ENCODE assay signal across 9 cellular contexts in the genomic region with DNA sequence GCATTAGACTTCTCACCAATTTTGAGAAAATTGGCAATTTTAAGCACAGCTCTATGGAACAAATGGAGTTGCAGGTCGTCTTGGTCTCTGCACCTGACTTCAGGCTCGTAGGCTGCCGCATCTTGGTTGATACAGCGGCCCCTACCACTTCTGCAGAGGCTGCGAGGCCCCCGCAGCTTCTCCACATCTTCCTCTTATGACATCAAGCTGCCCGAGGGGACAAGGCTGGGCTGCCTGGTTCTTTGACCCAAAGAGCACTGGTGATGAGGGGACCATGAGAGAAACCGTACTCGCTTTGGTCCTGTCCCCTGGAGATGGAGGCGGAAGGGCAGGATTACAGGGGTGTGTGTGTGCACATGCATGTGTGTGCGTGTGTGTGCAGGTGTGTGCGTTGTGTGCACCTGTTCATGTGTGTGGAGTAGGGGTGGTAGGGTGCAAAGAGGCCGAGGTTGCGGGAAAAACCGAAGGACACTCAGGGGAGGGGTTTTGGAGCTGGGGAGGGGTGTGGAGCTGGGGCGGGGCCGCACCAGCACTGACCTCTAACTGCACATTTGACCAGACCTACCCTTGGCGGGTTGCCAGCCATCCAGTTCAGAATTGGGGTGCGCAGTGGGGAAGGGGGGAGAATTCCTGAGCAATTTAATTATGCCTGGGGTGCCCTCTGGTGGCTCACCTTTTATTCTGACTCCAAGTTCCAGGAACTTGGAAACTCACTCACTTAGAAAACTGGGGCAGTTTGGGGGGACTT.
A peak's percentile ranks its signal among the peaks of the same experiment; 100 is the strongest.
DNase-seq lines count a peak whose midpoint lies in the region; ATAC-seq and TF ChIP-seq lines count a peak whose summit lies in the region.
"Had no signal": no experiment of that assay in that cellular context is flagged by ENCODE, and none has a peak within 500 bp of the region (broad histone marks: within the 10 kb centered on the region; RNA-seq: fewer than 3 reads in every experiment).

No MANE protein-coding gene starts in this region.

- H3K9me2 ChIP-seq in DOHH2 (replicated peaks; ENCODE audit: control insufficient read depth, low read length) (no peaks in the 10 kb centered on the region), neural cell (ENCODE audit: insufficient read depth, low read length) (no peaks in the 10 kb centered on the region)

- peak; percentile 6 for DNase-seq in LoVo (ENCODE audit: low spot score)
- DNase-seq in dermis blood vessel endothelial cell: peak; percentile 61
- no peak for DNase-seq in activated T-cell treated with anti-CD3 and anti-CD28 coated beads, Interleukin-2, amount 50 U/mL, for 4 hours
- no peak for DNase-seq in NCI-H2171 treated with DMSO at 0.1 percent for 48 hours (lab: John Stamatoyannopoulos, UW)
- no peak for DNase-seq in endothelial cell (ENCODE audit: low spot score)
- no peak for DNase-seq in CD4-positive, alpha-beta memory T cell

- H3K27me3 ChIP-seq in DOHH2 (ENCODE audit: control insufficient read depth, low read length) (no peaks in the 10 kb centered on the region), neural cell (ENCODE audit: insufficient read depth, low read depth, low read length) (no peaks in the 10 kb centered on the region)
- H3K27me3 ChIP-seq in CD4-positive, alpha-beta memory T cell (ENCODE audit: insufficient read depth, low read length): no peaks in the 10 kb centered on the region

- no peaks in the 10 kb centered on the region for H3K9me3 ChIP-seq in DOHH2 (ENCODE audit: control insufficient read depth, insufficient read depth, low read length)
- no peaks in the 10 kb centered on the region for H3K9me3 ChIP-seq in neural cell (ENCODE audit: low read length)
- H3K9me3 ChIP-seq in CD4-positive, alpha-beta memory T cell (ENCODE audit: control insufficient read depth in 1 of 2, low read length in 2 of 2): no peaks in the 10 kb centered on the region
- H3K9me3 ChIP-seq: mucosa of descending colon had no signal

- H3K27me3 Mint-ChIP-seq in activated T-cell treated with anti-CD3 and anti-CD28 coated beads, Interleukin-2, amount 50 U/mL, for 4 hours (ENCODE audit: low read depth): peaks cover 14% of the 10 kb centered on the region
- peaks cover 2% of the 10 kb centered on the region for H3K27me3 Mint-ChIP-seq in endothelial cell (ENCODE audit: unreplicated experiment)
- peaks cover 2 to 7% of the 10 kb centered on the region in 2 donors for H3K27me3 Mint-ChIP-seq in CD4-positive, alpha-beta memory T cell

- no peak overlapping the region for H3K27ac Mint-ChIP-seq in endothelial cell (ENCODE audit: unreplicated experiment)
- H3K27ac Mint-ChIP-seq in CD4-positive, alpha-beta memory T cell: peak overlapping the region in 1 of 7 donors; percentile 52

- H3K4me2 ChIP-seq in DOHH2 (ENCODE audit: low read length) (no peak overlapping the region), neural cell (ENCODE audit: low read length) (no peak overlapping the region)

- CTCF ChIA-PET in CD4-positive, alpha-beta memory T cell (lab: Charles Lee; ENCODE audit: partially characterized antibody): no interaction called here

- no peaks in the 10 kb centered on the region for H3K36me3 ChIP-seq in DOHH2 (ENCODE audit: control insufficient read depth, low read length)
- H3K36me3 ChIP-seq in neural cell (ENCODE audit: insufficient read depth, low read length): no peaks in the 10 kb centered on the region
- H3K36me3 ChIP-seq in CD4-positive, alpha-beta memory T cell (ENCODE audit: insufficient read depth, low read length): no peaks in the 10 kb centered on the region

- TF ChIP-seq EP300 in neural cell (conservative IDR thresholded peaks at IDR 0.05; ENCODE audit: poor library complexity, severe bottlenecking): no peak

- H3K4me3 Mint-ChIP-seq in activated T-cell treated with anti-CD3 and anti-CD28 coated beads, Interleukin-2, amount 50 U/mL, for 4 hours: no peak overlapping the region
- no peak overlapping the region for H3K4me3 Mint-ChIP-seq in endothelial cell (ENCODE audit: unreplicated experiment)
- no peak overlapping the region for H3K4me3 Mint-ChIP-seq in CD4-positive, alpha-beta memory T cell

- H4K20me1 ChIP-seq in DOHH2 (ENCODE audit: control insufficient read depth, insufficient read depth, low read depth, low read length): no peaks in the 10 kb centered on the region
- H4K20me1 ChIP-seq in neural cell (ENCODE audit: insufficient read depth): no peaks in the 10 kb centered on the region

- TF ChIP-seq CTCF in DOHH2 (IDR thresholded peaks at IDR 0.05; ENCODE audit: low read depth, low read length, poor library complexity, severe bottlenecking) (peak; percentile 51), neural cell (IDR thresholded peaks at IDR 0.05; ENCODE audit: poor library complexity, severe bottlenecking) (peak; percentile 46), endothelial cell (IDR thresholded peaks at IDR 0.05; ENCODE audit: unreplicated experiment) (no peak)

- H3K79me2 ChIP-seq in DOHH2 (ENCODE audit: control insufficient read depth, low read length) (no peaks in the 10 kb centered on the region), neural cell (replicated peaks; ENCODE audit: insufficient read depth, low read length) (no peaks in the 10 kb centered on the region)

- no peaks in the 10 kb centered on the region for H3K36me3 Mint-ChIP-seq in activated T-cell treated with anti-CD3 and anti-CD28 coated beads, Interleukin-2, amount 50 U/mL, for 4 hours (ENCODE audit: insufficient read depth)
- peaks cover 8% of the 10 kb centered on the region for H3K36me3 Mint-ChIP-seq in endothelial cell (ENCODE audit: low read depth, unreplicated experiment)
- H3K36me3 Mint-ChIP-seq in CD4-positive, alpha-beta memory T cell: no peaks in the 10 kb centered on the region

- intact Hi-C loops in CD4-positive, alpha-beta memory T cell (cut with micrococcal nuclease): loop anchor here (5.0 kb wide), 1 partner anchor 458 kb away; no protein-coding TSS in a partner anchor

- peak; percentile 43 for TF ChIP-seq RAD21 in neural cell (conservative IDR thresholded peaks at IDR 0.05)

- no peak for ATAC-seq in activated T-cell treated with anti-CD3 and anti-CD28 coated beads, Interleukin-2, amount 50 U/mL, for 4 hours
- ATAC-seq: mucosa of descending colon had no signal

- POLR2A ChIA-PET in CD4-positive, alpha-beta memory T cell (lab: Charles Lee; ENCODE audit: partially characterized antibody): no interaction called here

- no peak overlapping the region for H3K27ac ChIP-seq in DOHH2 (ENCODE audit: low read depth, low read length)
- H3K27ac ChIP-seq in neural cell (ENCODE audit: low read length): no peak overlapping the region
- H3K27ac ChIP-seq in CD4-positive, alpha-beta memory T cell (ENCODE audit: low read depth, low read length): no peak overlapping the region

- H3K9ac ChIP-seq in neural cell (ENCODE audit: low read length): no peak overlapping the region

- no peaks in the 10 kb centered on the region for H3F3A ChIP-seq in DOHH2 (ENCODE audit: control insufficient read depth, insufficient read depth)
- H3F3A ChIP-seq in neural cell (ENCODE audit: insufficient read depth, low read length, poor library complexity, severe bottlenecking): no peaks in the 10 kb centered on the region

- H3K9me3 Mint-ChIP-seq in activated T-cell treated with anti-CD3 and anti-CD28 coated beads, Interleukin-2, amount 50 U/mL, for 4 hours: no peaks in the 10 kb centered on the region
- H3K9me3 Mint-ChIP-seq in endothelial cell (ENCODE audit: unreplicated experiment): peaks cover 4% of the 10 kb centered on the region
- H3K9me3 Mint-ChIP-seq in CD4-positive, alpha-beta memory T cell: peaks cover 0 to 2% (median 0%) of the 10 kb centered on the region in 8 donors

- H3K4me3 ChIP-seq in DOHH2 (ENCODE audit: low read length): no peak overlapping the region
- no peak overlapping the region for H3K4me3 ChIP-seq in neural cell (ENCODE audit: low read length)
- no peak overlapping the region for H3K4me3 ChIP-seq in CD4-positive, alpha-beta memory T cell (ENCODE audit: low read length in 2 of 2)
- H3K4me3 ChIP-seq: mucosa of descending colon had no signal

- H2AFZ ChIP-seq in neural cell (ENCODE audit: low read depth, low read length): no peak overlapping the region

- peaks cover 5% of the 10 kb centered on the region for H3K4me1 Mint-ChIP-seq in activated T-cell treated with anti-CD3 and anti-CD28 coated beads, Interleukin-2, amount 50 U/mL, for 4 hours (ENCODE audit: low read depth)
- H3K4me1 Mint-ChIP-seq in endothelial cell (ENCODE audit: unreplicated experiment): no peaks in the 10 kb centered on the region
- H3K4me1 Mint-ChIP-seq in CD4-positive, alpha-beta memory T cell: peaks cover 0 to 5% (median under 1%) of the 10 kb centered on the region in 4 donors

- H3K4me1 ChIP-seq in DOHH2 (ENCODE audit: control insufficient read depth, low read length): no peaks in the 10 kb centered on the region
- H3K4me1 ChIP-seq in CD4-positive, alpha-beta memory T cell (ENCODE audit: insufficient read depth, low read length): no peaks in the 10 kb centered on the region

TF ChIP-seq in neural cell, 6 proteins besides CTCF, POLR2A, EP300 and RAD21:
- TF ChIP-seq POLR2AphosphoS5 (IDR thresholded peaks at IDR 0.05) (no peak), SMC3 (conservative IDR thresholded peaks at IDR 0.05; ENCODE audit: poor library complexity) (peak; percentile 60), EZH2 (IDR thresholded peaks at IDR 0.05; ENCODE audit: borderline replicate concordance, insufficient read depth, low read length, poor library complexity, severe bottlenecking) (no peak)

Comparison
In these comparisons a context has a peak if more than half of its experiments do, and no peak if none do; other contexts are left out.
1. DNase-seq: peak in LoVo (single experiment) and dermis blood vessel endothelial cell (single experiment); none in activated T-cell treated with anti-CD3 and anti-CD28 coated beads, Interleukin-2, amount 50 U/mL, for 4 hours (single experiment), NCI-H2171 treated with DMSO at 0.1 percent for 48 hours (single experiment), endothelial cell (single experiment) and CD4-positive, alpha-beta memory T cell (0 of 5).